Comparison of ENCODE assay signal across 21 cellular contexts in the genomic region with DNA sequence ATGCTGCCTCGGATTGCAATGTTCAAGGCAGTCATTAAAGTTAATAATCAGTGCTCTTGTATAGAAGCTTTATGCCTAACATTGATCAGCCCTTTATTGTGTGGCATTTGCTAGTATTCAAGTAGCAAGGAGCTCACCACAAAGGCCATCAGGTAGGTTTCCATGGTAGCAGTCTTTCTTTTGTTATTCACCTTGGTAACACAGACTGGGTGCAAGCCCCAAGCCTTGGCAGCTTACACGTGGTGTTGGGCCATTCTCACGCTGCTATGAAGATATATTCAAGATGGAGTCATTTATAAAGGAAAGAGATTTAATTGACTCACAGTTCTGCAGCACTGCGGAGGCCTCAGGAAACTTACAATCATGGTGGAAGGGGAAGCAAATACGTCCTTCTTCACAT.
"Had no signal": no experiment of that assay in that cellular context is flagged by ENCODE, and none has a peak within 500 bp of the region (broad histone marks: within the 10 kb centered on the region; RNA-seq: fewer than 3 reads in every experiment).

No MANE protein-coding gene starts in this region.

- H3K4me1 ChIP-seq: left lung, right atrium auricular region, thyroid gland had no signal

- H3K36me3 ChIP-seq: brain microvascular endothelial cell, left lung, right atrium auricular region, thyroid gland had no signal

- H3K27me3 ChIP-seq: brain microvascular endothelial cell, left lung, right atrium auricular region, thyroid gland had no signal

- H3K4me3 ChIP-seq: coronary artery, left lung, right atrium auricular region, thyroid gland had no signal

- H3K4me3 Mint-ChIP-seq: activated CD8-positive, alpha-beta T cell treated with anti-CD3 and anti-CD28 coated beads for 36 hours; central memory CD8-positive, alpha-beta T cell; nephron had no signal

- H3K27ac Mint-ChIP-seq: activated CD8-positive, alpha-beta T cell treated with anti-CD3 and anti-CD28 coated beads for 36 hours; nephron had no signal

- H3K27me3 Mint-ChIP-seq: activated CD8-positive, alpha-beta T cell treated with anti-CD3 and anti-CD28 coated beads for 36 hours; central memory CD8-positive, alpha-beta T cell had no signal

- H3K9me3 Mint-ChIP-seq: activated CD8-positive, alpha-beta T cell treated with anti-CD3 and anti-CD28 coated beads for 36 hours; central memory CD8-positive, alpha-beta T cell had no signal

- ATAC-seq: activated CD8-positive, alpha-beta T cell treated with anti-CD3 and anti-CD28 coated beads for 36 hours; left lung had no signal

- DNase-seq: activated CD4-positive, alpha-beta T cell treated with anti-CD3 and anti-CD28 coated beads for 48 hours; activated CD4-positive, CD25-positive, alpha-beta regulatory T cell; activated CD8-positive, alpha-beta T cell treated with anti-CD3 and anti-CD28 coated beads for 36 hours; activated naive CD4-positive, alpha-beta T cell treated with anti-CD3 and anti-CD28 coated beads, Interleukin-2, amount 50 U/mL, for 16 hours; activated T-cell treated with anti-CD3 and anti-CD28 coated beads, Interleukin-2, amount 50 U/mL, for 1 hour; aorta; brain microvascular endothelial cell; erythroblast; foreskin melanocyte; glutamatergic neuron; hippocampal formation; left lung; midbrain; stimulated activated CD4-positive, alpha-beta T cell treated with anti-CD3 and anti-CD28 coated beads, Interleukin-12 subunit alpha, Interleukin-12 subunit beta, amount 100 ng/mL, for 4 hours; stimulated activated CD4-positive, alpha-beta T cell treated with anti-CD3 and anti-CD28 coated beads, Interleukin-1b, Interleukin-23, amount 100 ng/mL, for 48 hours; stimulated activated naive CD4-positive, alpha-beta T cell treated with Interleukin-2 at 50 U/mL for 16 hours; thyroid gland had no signal

- H3K27ac ChIP-seq: brain microvascular endothelial cell, coronary artery, left lung, right atrium auricular region, thyroid gland had no signal

- H3K9me3 ChIP-seq: left lung, right atrium auricular region, thyroid gland had no signal

- H3K4me1 Mint-ChIP-seq: nephron had no signal
